Comparison of ENCODE assay signal across 9 cellular contexts in genomic region chr3:185764168-185764988, GRCh38.
DNase-seq lines count a peak whose midpoint lies in the region; ATAC-seq and TF ChIP-seq lines count a peak whose summit lies in the region.
"Had no signal": no experiment of that assay in that cellular context is flagged by ENCODE, and none has a peak within 500 bp of the region (broad histone marks: within the 10 kb centered on the region; RNA-seq: fewer than 3 reads in every experiment).

No MANE protein-coding gene starts in this region.

- H3K9ac ChIP-seq in GM23248 = peak overlapping the region; percentile 62
- H3K9ac ChIP-seq in skeletal muscle tissue (ENCODE audit: low read depth in 1 of 3, low read length in 3 of 3) = peak overlapping the region in 2 of 3 donors; percentile 38 to 47

- peaks cover 10% of the 10 kb centered on the region; the same call in 1 of the 2 replicates for H3F3A ChIP-seq in GM23248 (ENCODE audit: insufficient read depth)

- no peaks in the 10 kb centered on the region for H3K27me3 ChIP-seq in GM23248 (replicated peaks; ENCODE audit: insufficient read depth)
- no peaks in the 10 kb centered on the region for H3K27me3 ChIP-seq in breast epithelium
- no peaks in the 10 kb centered on the region for H3K27me3 ChIP-seq in right cardiac atrium (ENCODE audit: control insufficient read depth, insufficient read depth)
- no peaks in the 10 kb centered on the region for H3K27me3 ChIP-seq in skeletal muscle tissue (ENCODE audit: control insufficient read depth in 3 of 3, insufficient read depth in 3 of 3, low read length in 3 of 3)

- no peak for TF ChIP-seq POLR2A in breast epithelium (IDR thresholded peaks at IDR 0.05)

- H3K27ac ChIP-seq in GM23248 = peak overlapping the region; percentile 64
- peak overlapping the region; percentile 45 to 67 for H3K27ac ChIP-seq in breast epithelium
- no peak overlapping the region for H3K27ac ChIP-seq in right cardiac atrium (ENCODE audit: low read length)
- H3K27ac ChIP-seq in skeletal muscle tissue (ENCODE audit: low read depth, low read length) = peak overlapping the region; percentile 54

- DNase-seq in GM23248 (peak; percentile 81), breast epithelium (ENCODE audit: low spot score in 2 of 2) (no peak), right cardiac atrium (no peak), LoVo (ENCODE audit: low spot score) (no peak), DMS53 treated with DMSO at 0.1 percent for 48 hours (lab: John Stamatoyannopoulos, UW; ENCODE audit: unreplicated experiment) (no peak), T-helper 9 cell (no peak), cortex of kidney (lab: John Stamatoyannopoulos, UW) (no peak)
- DNase-seq: DMS79 treated with DMSO at 0.1 percent for 48 hours had no signal

- in situ Hi-C loops in GM23248 (cut with MboI) = no loop called here

- no peaks in the 10 kb centered on the region for H3K9me3 ChIP-seq in GM23248 (ENCODE audit: low read depth)
- H3K9me3 ChIP-seq in breast epithelium = no peaks in the 10 kb centered on the region
- no peaks in the 10 kb centered on the region for H3K9me3 ChIP-seq in right cardiac atrium (ENCODE audit: control insufficient read depth, low read length)
- H3K9me3 ChIP-seq in skeletal muscle tissue (ENCODE audit: control insufficient read depth in 3 of 3, low read length in 3 of 3) = no peaks in the 10 kb centered on the region

- H2AFZ ChIP-seq in GM23248 = no peak overlapping the region

- H3K9me2 ChIP-seq in GM23248 (ENCODE audit: insufficient read depth) = no peaks in the 10 kb centered on the region

- H3K79me2 ChIP-seq in GM23248 (ENCODE audit: insufficient read depth) = peaks cover 100% of the 10 kb centered on the region

- peak overlapping the region; percentile 61 for H3K4me2 ChIP-seq in GM23248 (ENCODE audit: unreplicated experiment)

- ATAC-seq in right cardiac atrium = peak; percentile 63 to 66

- H3K4me1 ChIP-seq in GM23248 (ENCODE audit: insufficient read depth) (peaks cover 67% of the 10 kb centered on the region), breast epithelium (no peaks in the 10 kb centered on the region), right cardiac atrium (ENCODE audit: control insufficient read depth, insufficient read depth, low read length) (peaks cover 7% of the 10 kb centered on the region), skeletal muscle tissue (ENCODE audit: control insufficient read depth in 3 of 3, insufficient read depth in 3 of 3, low read length in 3 of 3) (peaks cover 11 to 31% (median 16%) of the 10 kb centered on the region in 3 donors)

- TF ChIP-seq CTCF in breast epithelium (IDR thresholded peaks at IDR 0.05) = no peak

- intact Hi-C loops in breast epithelium (cut with DNase I; ENCODE audit: low total_unique reads) = no loop called here
- intact Hi-C loops in right cardiac atrium (cut with DNase I) = loop anchor here in 1 of 4 donors (10.0 kb wide), 1 partner anchor 100 kb away; no protein-coding TSS in a partner anchor

- WGBS in GM23248 (ENCODE audit: low coverage in 1 of 2, low lambda C conversion rate in 2 of 2, missing lambda C conversion rate in 2 of 2), 2 experiments = 20 to 22% methylated on average over 6 of the region's 6 CpGs
- 12% methylated on average over 6 of the region's 6 CpGs for WGBS in right cardiac atrium

- H3K4me3 ChIP-seq in GM23248 (peak overlapping the region; percentile 14), breast epithelium (no peak overlapping the region), right cardiac atrium (ENCODE audit: low read length) (peak overlapping the region; percentile 12), skeletal muscle tissue (ENCODE audit: low read length in 3 of 3) (peak overlapping the region in 1 of 3 donors; percentile 17)

- H4K20me1 ChIP-seq in GM23248 (ENCODE audit: insufficient read depth) = peaks cover 18% of the 10 kb centered on the region; the same call in 1 of the 2 replicates

- H3K36me3 ChIP-seq in GM23248 (ENCODE audit: low read depth) = no peaks in the 10 kb centered on the region
- no peaks in the 10 kb centered on the region for H3K36me3 ChIP-seq in breast epithelium
- H3K36me3 ChIP-seq in skeletal muscle tissue (ENCODE audit: control insufficient read depth in 3 of 3, insufficient read depth in 3 of 3, low read length in 3 of 3) = no peaks in the 10 kb centered on the region

Comparison
In these comparisons a context has a peak if more than half of its experiments do, and no peak if none do; other contexts are left out.
1. H3K4me3 ChIP-seq: peak in GM23248 (single experiment) and right cardiac atrium (single experiment); none in breast epithelium (0 of 3).